Comparison of ENCODE assay signal across 28 cellular contexts in genomic region chr4:66853845-66854244, GRCh38.
"Had no signal": no experiment of that assay in that cellular context is flagged by ENCODE, and none has a peak within 500 bp of the region (broad histone marks: within the 10 kb centered on the region; RNA-seq: fewer than 3 reads in every experiment).

No MANE protein-coding gene starts in this region.

- H3K9me3 ChIP-seq: ascending aorta had no signal

- H3K36me3 ChIP-seq: ascending aorta, cardiac muscle cell, WERI-Rb-1 had no signal

- H3K27me3 ChIP-seq: ascending aorta, cardiac muscle cell had no signal

- H3K27ac ChIP-seq: ascending aorta, cardiac muscle cell, WERI-Rb-1 had no signal

- DNase-seq: activated B cell treated with CpG ODN at 0.5 μM for 24 hours; activated CD4-positive, alpha-beta memory T cell treated with anti-CD3 and anti-CD28 coated beads for 36 hours; activated CD4-positive, alpha-beta T cell treated with anti-CD3 and anti-CD28 coated beads for 4 hours; activated CD4-positive, alpha-beta T cell treated with anti-CD3 and anti-CD28 coated beads, Interleukin-2, amount 10 ng/mL, durations not matched to agents 24 days and 14 days; activated CD4-positive, alpha-beta T cell treated with anti-CD3 and anti-CD28 coated beads, Interleukin-2, amount 50 U/mL, for 1 hour; activated CD4-positive, alpha-beta T cell treated with anti-CD3 and anti-CD28 coated beads, Interleukin-2, amount 50 U/mL, for 4 hours; activated CD4-positive, CD25-positive, alpha-beta regulatory T cell treated with anti-CD3 and anti-CD28 coated beads, Interleukin-2, amount 50 U/mL, for 72 hours; activated CD8-positive, alpha-beta memory T cell treated with anti-CD3 and anti-CD28 coated beads, Interleukin-2, amount 50 U/mL, for 48 hours; activated CD8-positive, alpha-beta T cell treated with anti-CD3 and anti-CD28 coated beads for 36 hours; activated effector memory CD4-positive, alpha-beta T cell treated with Interleukin-2 at 50 U/mL for 16 hours; activated gamma-delta T cell; activated naive CD4-positive, alpha-beta T cell treated with anti-CD3 and anti-CD28 coated beads, Interleukin-2, amount 10 ng/mL, durations not matched to agents 7 days and 5 days; activated naive CD4-positive, alpha-beta T cell treated with Interleukin-2 at 50 U/mL for 16 hours; activated naive CD8-positive, alpha-beta T cell treated with anti-CD3 and anti-CD28 coated beads, Interleukin-2, amount 10 ng/mL, durations not matched to agents 7 days and 5 days; activated naive CD8-positive, alpha-beta T cell treated with anti-CD3 and anti-CD28 coated beads, Interleukin-2, amount 50 U/mL, for 24 hours; activated T-cell treated with anti-CD3 and anti-CD28 coated beads, Interleukin-2, amount 50 U/mL, for 24 hours; activated T-cell treated with anti-CD3 and anti-CD28 coated beads, Interleukin-2, amount 50 U/mL, for 48 hours; amygdala; anterior cingulate cortex; cerebellar nuclear complex; SW 1271; T-helper 1 cell; T-helper 2 cell; T-helper 9 cell; WERI-Rb-1 had no signal

- H3K4me3 ChIP-seq: ascending aorta, cardiac muscle cell had no signal

- FAIRE-seq: bronchial epithelial cell had no signal

- H3K4me1 ChIP-seq: ascending aorta had no signal
